Comparison of ENCODE assay signal across 28 cellular contexts in genomic region chr19:48365602-48366001, GRCh38. TPM values are rescaled to one million over a fixed set of nuclear protein-coding genes. Genes with fewer than 3 reads are reported as not detected.
DNase-seq lines count a peak whose midpoint lies in the region; ATAC-seq and TF ChIP-seq lines count a peak whose summit lies in the region.
"Had no signal": no experiment of that assay in that cellular context is flagged by ENCODE, and none has a peak within 500 bp of the region (broad histone marks: within the 10 kb centered on the region; RNA-seq: fewer than 3 reads in every experiment).

No MANE protein-coding gene starts in this region.

- peaks cover 4 to 30% of the 10 kb centered on the region in 2 experiments; a peak in 1 of 4 replicates for H3K4me1 ChIP-seq in SK-N-SH (ENCODE audit: control insufficient read depth in 1 of 2, insufficient read depth in 2 of 2, low read depth in 1 of 2, low read length in 1 of 2)

- H3K4me2 ChIP-seq in SK-N-SH = no peak overlapping the region

- H3K9me3 ChIP-seq in SK-N-SH = no peaks in the 10 kb centered on the region
- H3K9me3 ChIP-seq: HAP-1 had no signal

- no peak for TF ChIP-seq EP300 in SK-N-SH (IDR thresholded peaks at IDR 0.05; ENCODE audit: borderline replicate concordance in 1 of 2, low read depth in 1 of 2, low read length in 1 of 2)

- intact Hi-C loops in activated CD8-positive, alpha-beta T cell treated with anti-CD3 and anti-CD28 coated beads for 36 hours (cut with micrococcal nuclease) = loop anchor here (10.0 kb wide), 1 partner anchor 99 kb away; the partner anchor contains the start of gene CYTH2

- POLR2A ChIA-PET in activated CD8-positive, alpha-beta T cell treated with anti-CD3 and anti-CD28 coated beads, Interleukin-2, amount 10 ng/mL, durations not matched to agents 7 days and 5 days (lab: Charles Lee) = interaction anchor here (2.1 kb wide), 1 partner anchor 26 kb away, joined by 15 read pairs; the partner anchor contains the start of gene KDELR1
- POLR2A ChIA-PET in activated CD8-positive, alpha-beta T cell treated with anti-CD3 and anti-CD28 coated beads for 36 hours (lab: Charles Lee) = interaction anchor here (0.6 to 1.2 kb wide), 2 partner anchors 14 to 32 kb away, joined by 3 to 4 read pairs; no protein-coding TSS in a partner anchor
- POLR2A ChIA-PET in RWPE1 (lab: Yijun Ruan, JAX; ENCODE audit: low non-redundant PET) = no interaction called here
- POLR2A ChIA-PET in SK-N-SH (lab: Yijun Ruan, JAX) = interaction anchor here (1.0 kb wide), 1 partner anchor 35 kb away, joined by 4 read pairs; no protein-coding TSS in a partner anchor

- H3K36me3 Mint-ChIP-seq in activated CD8-positive, alpha-beta T cell treated with anti-CD3 and anti-CD28 coated beads, Interleukin-2, amount 10 ng/mL, durations not matched to agents 7 days and 5 days (ENCODE audit: low read depth) = peaks cover 3% of the 10 kb centered on the region
- H3K36me3 Mint-ChIP-seq in activated CD8-positive, alpha-beta T cell treated with anti-CD3 and anti-CD28 coated beads for 36 hours (ENCODE audit: low read depth) = no peaks in the 10 kb centered on the region
- H3K36me3 Mint-ChIP-seq in memory B cell = no peaks in the 10 kb centered on the region
- H3K36me3 Mint-ChIP-seq in stimulated activated memory B cell treated with anti-CD40 and anti-IgM and Interleukin-4, amounts not matched to agents 10 μg/mL and 1 μg/mL and 100 μg/mL, for 72 hours = no peaks in the 10 kb centered on the region

- no peaks in the 10 kb centered on the region for H3K36me3 ChIP-seq in SK-N-SH (replicated peaks in 1 of 2; ENCODE audit: control insufficient read depth in 1 of 2, insufficient read depth in 2 of 2, low read length in 1 of 2)
- H3K36me3 ChIP-seq: BE2C, HAP-1 had no signal

- no peaks in the 10 kb centered on the region for H3K9me3 Mint-ChIP-seq in activated CD8-positive, alpha-beta T cell treated with anti-CD3 and anti-CD28 coated beads, Interleukin-2, amount 10 ng/mL, durations not matched to agents 7 days and 5 days (ENCODE audit: insufficient read depth)
- no peaks in the 10 kb centered on the region for H3K9me3 Mint-ChIP-seq in activated CD8-positive, alpha-beta T cell treated with anti-CD3 and anti-CD28 coated beads for 36 hours
- H3K9me3 Mint-ChIP-seq in memory B cell = no peaks in the 10 kb centered on the region
- no peaks in the 10 kb centered on the region for H3K9me3 Mint-ChIP-seq in stimulated activated memory B cell treated with anti-CD40 and anti-IgM and Interleukin-4, amounts not matched to agents 10 μg/mL and 1 μg/mL and 100 μg/mL, for 72 hours

- peaks cover 6% of the 10 kb centered on the region for H3F3A ChIP-seq in SK-N-SH (replicated peaks; ENCODE audit: insufficient read depth)

- no peak overlapping the region for H3K4me3 Mint-ChIP-seq in activated CD8-positive, alpha-beta T cell treated with anti-CD3 and anti-CD28 coated beads, Interleukin-2, amount 10 ng/mL, durations not matched to agents 7 days and 5 days
- no peak overlapping the region for H3K4me3 Mint-ChIP-seq in activated CD8-positive, alpha-beta T cell treated with anti-CD3 and anti-CD28 coated beads for 36 hours
- peak overlapping the region; percentile 68 for H3K4me3 Mint-ChIP-seq in memory B cell
- H3K4me3 Mint-ChIP-seq in stimulated activated memory B cell treated with anti-CD40 and anti-IgM and Interleukin-4, amounts not matched to agents 10 μg/mL and 1 μg/mL and 100 μg/mL, for 72 hours = peak overlapping the region; percentile 73

- H4K20me1 ChIP-seq in SK-N-SH (ENCODE audit: insufficient read depth) = no peaks in the 10 kb centered on the region

- H3K27ac Mint-ChIP-seq in activated CD8-positive, alpha-beta T cell treated with anti-CD3 and anti-CD28 coated beads, Interleukin-2, amount 10 ng/mL, durations not matched to agents 7 days and 5 days = peak overlapping the region; percentile 97
- H3K27ac Mint-ChIP-seq in activated CD8-positive, alpha-beta T cell treated with anti-CD3 and anti-CD28 coated beads for 36 hours = no peak overlapping the region
- H3K27ac Mint-ChIP-seq in memory B cell = peak overlapping the region; percentile 69
- peak overlapping the region; percentile 85 for H3K27ac Mint-ChIP-seq in stimulated activated memory B cell treated with anti-CD40 and anti-IgM and Interleukin-4, amounts not matched to agents 10 μg/mL and 1 μg/mL and 100 μg/mL, for 72 hours

- no peaks in the 10 kb centered on the region for H3K27me3 ChIP-seq in SK-N-SH (ENCODE audit: insufficient read depth)
- H3K27me3 ChIP-seq: BE2C had no signal

- no peak overlapping the region for H3K9ac ChIP-seq in SK-N-SH
- H3K9ac ChIP-seq: GM23248 had no signal

- 89% methylated on average over 11 of the region's 11 CpGs for WGBS in SK-N-SH (ENCODE audit: low lambda C conversion rate)

- H3K4me1 Mint-ChIP-seq in activated CD8-positive, alpha-beta T cell treated with anti-CD3 and anti-CD28 coated beads, Interleukin-2, amount 10 ng/mL, durations not matched to agents 7 days and 5 days (ENCODE audit: low read depth) = peaks cover 21% of the 10 kb centered on the region
- peaks cover 10% of the 10 kb centered on the region for H3K4me1 Mint-ChIP-seq in activated CD8-positive, alpha-beta T cell treated with anti-CD3 and anti-CD28 coated beads for 36 hours (ENCODE audit: low read depth)
- peaks cover 11% of the 10 kb centered on the region for H3K4me1 Mint-ChIP-seq in memory B cell
- peaks cover 21% of the 10 kb centered on the region for H3K4me1 Mint-ChIP-seq in stimulated activated memory B cell treated with anti-CD40 and anti-IgM and Interleukin-4, amounts not matched to agents 10 μg/mL and 1 μg/mL and 100 μg/mL, for 72 hours

- TF ChIP-seq RAD21 in SK-N-SH (IDR thresholded peaks at IDR 0.05; ENCODE audit: low read length) = no peak

- CTCF ChIA-PET in activated CD8-positive, alpha-beta T cell treated with anti-CD3 and anti-CD28 coated beads, Interleukin-2, amount 10 ng/mL, durations not matched to agents 7 days and 5 days (lab: Charles Lee) = interaction anchor here (3.5 kb wide), 1 partner anchor 32 kb away, joined by 25 read pairs; no protein-coding TSS in a partner anchor
- CTCF ChIA-PET in activated CD8-positive, alpha-beta T cell treated with anti-CD3 and anti-CD28 coated beads for 36 hours (lab: Charles Lee) = no interaction called here
- CTCF ChIA-PET in RWPE1 (lab: Yijun Ruan, JAX) (interaction anchor here (0.6 to 2.7 kb wide), 2 partner anchors 25 to 40 kb away, joined by 3 to 13 read pairs; partner anchors contain the start of genes EMP3 and KDELR1), SK-N-SH (lab: Yijun Ruan, JAX) (interaction anchor here (3.4 kb wide), 1 partner anchor 25 kb away, joined by 14 read pairs; the partner anchor contains the start of gene KDELR1)

- no peak overlapping the region for H3K4me3 ChIP-seq in SK-N-SH (ENCODE audit: low read depth in 2 of 2, low read length in 1 of 2)
- H3K4me3 ChIP-seq: GM23248, HAP-1 had no signal

- H3K27me3 Mint-ChIP-seq in activated CD8-positive, alpha-beta T cell treated with anti-CD3 and anti-CD28 coated beads, Interleukin-2, amount 10 ng/mL, durations not matched to agents 7 days and 5 days (ENCODE audit: low read depth) = no peaks in the 10 kb centered on the region
- H3K27me3 Mint-ChIP-seq in activated CD8-positive, alpha-beta T cell treated with anti-CD3 and anti-CD28 coated beads for 36 hours = no peaks in the 10 kb centered on the region
- H3K27me3 Mint-ChIP-seq in memory B cell = no peaks in the 10 kb centered on the region
- no peaks in the 10 kb centered on the region for H3K27me3 Mint-ChIP-seq in stimulated activated memory B cell treated with anti-CD40 and anti-IgM and Interleukin-4, amounts not matched to agents 10 μg/mL and 1 μg/mL and 100 μg/mL, for 72 hours

- H3K27ac ChIP-seq in RWPE1 (peak overlapping the region; percentile 64), SK-N-SH (ENCODE audit: low read depth in 2 of 2, low read length in 1 of 2) (no peak overlapping the region)
- H3K27ac ChIP-seq: GM23248, HL-60 had no signal

- H2AFZ ChIP-seq in SK-N-SH (ENCODE audit: low read depth) = no peak overlapping the region
- H2AFZ ChIP-seq: GM23248 had no signal

- no peaks in the 10 kb centered on the region for H3K79me2 ChIP-seq in SK-N-SH (ENCODE audit: insufficient read depth)

- no peak for DNase-seq in activated CD8-positive, alpha-beta T cell treated with anti-CD3 and anti-CD28 coated beads, Interleukin-2, amount 10 ng/mL, durations not matched to agents 7 days and 5 days
- no peak for DNase-seq in activated CD8-positive, alpha-beta T cell treated with anti-CD3 and anti-CD28 coated beads for 36 hours
- no peak for DNase-seq in RWPE1 (ENCODE audit: low spot score)
- DNase-seq in memory B cell (ENCODE audit: low spot score in 2 of 2) = no peak
- DNase-seq in NOMO-1 (lab: John Stamatoyannopoulos, UW; ENCODE audit: unreplicated experiment in 2 of 2) = no peak
- no peak for DNase-seq in SK-N-SH
- no peak for DNase-seq in putamen (ENCODE audit: low spot score)
- DNase-seq: 8988T, ACHN, BE2C, DMS153, GM23248, Karpas-422, NCI-H1092 treated with DMSO at 0.1 percent for 48 hours, NCI-H1436, NCI-H187, NCI-H2081 treated with DMSO at 0.1 percent for 48 hours, NCI-H2171, NCI-H226, NCI-H510A, NCI-H69, PC-3, Right ventricle myocardium superior had no signal

- H3K9me2 ChIP-seq in SK-N-SH = no peaks in the 10 kb centered on the region

- no peak for TF ChIP-seq CTCF in activated CD8-positive, alpha-beta T cell treated with anti-CD3 and anti-CD28 coated beads for 36 hours (IDR thresholded peaks at IDR 0.05)
- TF ChIP-seq CTCF in RWPE1 (conservative IDR thresholded peaks at IDR 0.05; ENCODE audit: low read depth) = no peak
- no peak for TF ChIP-seq CTCF in SK-N-SH (IDR thresholded peaks at IDR 0.05)

- ATAC-seq in activated CD8-positive, alpha-beta T cell treated with anti-CD3 and anti-CD28 coated beads, Interleukin-2, amount 10 ng/mL, durations not matched to agents 7 days and 5 days = no peak
- no peak for ATAC-seq in activated CD8-positive, alpha-beta T cell treated with anti-CD3 and anti-CD28 coated beads for 36 hours
- no peak for ATAC-seq in memory B cell (ENCODE audit: low read depth)
- no peak for ATAC-seq in stimulated activated memory B cell treated with anti-CD40 and anti-IgM and Interleukin-4, amounts not matched to agents 10 μg/mL and 1 μg/mL and 100 μg/mL, for 72 hours
- ATAC-seq: PC-3 had no signal

RNA-seq across cellular contexts. Expression of gene SYNGR4, which starts 1.4 kb away (rescaled TPM):
- not detected for total RNA-seq in activated CD8-positive, alpha-beta T cell treated with anti-CD3 and anti-CD28 coated beads, Interleukin-2, amount 10 ng/mL, durations not matched to agents 7 days and 5 days
- under 1 TPM in 1 of 2 experiments, not detected in 1; 0.38 TPM for total RNA-seq in activated CD8-positive, alpha-beta T cell treated with anti-CD3 and anti-CD28 coated beads for 36 hours
- 0.08 TPM in 1 of 2 replicates, not detected in the other for polyA plus RNA-seq in SK-N-SH (2012; rRNA removed)
- 0.03 TPM in 1 of 2 replicates, not detected in the other for polyA plus RNA-seq in SK-N-SH (2012; cell fraction: cytosol; rRNA removed)
- polyA plus RNA-seq in SK-N-SH (2012; cell fraction: nucleus; rRNA removed) = not detected in 2 replicates
- total RNA-seq: GM23248, PC-3, Right ventricle myocardium superior, RPMI7951, SK-MEL-5 had no signal
- polyA plus RNA-seq: GM23248 had no signal

RNA-seq across cellular contexts. Expression of gene TMEM143, which starts 1.9 kb away (rescaled TPM):
- 10 to 100 TPM; 17.1 to 19.4 TPM for total RNA-seq in activated CD8-positive, alpha-beta T cell treated with anti-CD3 and anti-CD28 coated beads, Interleukin-2, amount 10 ng/mL, durations not matched to agents 7 days and 5 days
- total RNA-seq in activated CD8-positive, alpha-beta T cell treated with anti-CD3 and anti-CD28 coated beads for 36 hours = 10 to 100 TPM; 19.4 to 21.7 TPM
- polyA plus RNA-seq in SK-N-SH (2012; rRNA removed) = 20.2 and 21.9 TPM in 2 replicates
- polyA plus RNA-seq in SK-N-SH (2012; cell fraction: cytosol; rRNA removed) = 7.0 and 10.2 TPM in 2 replicates
- 77.5 and 81.7 TPM in 2 replicates for polyA plus RNA-seq in SK-N-SH (2012; cell fraction: nucleus; rRNA removed)

RNA-seq across cellular contexts. Expression of gene KDELR1, which starts 25.7 kb away (rescaled TPM):
- 10 to 100 TPM; 70.3 to 71.3 TPM for total RNA-seq in activated CD8-positive, alpha-beta T cell treated with anti-CD3 and anti-CD28 coated beads, Interleukin-2, amount 10 ng/mL, durations not matched to agents 7 days and 5 days
- 10 to 100 TPM; 66.3 to 66.7 TPM for total RNA-seq in activated CD8-positive, alpha-beta T cell treated with anti-CD3 and anti-CD28 coated beads for 36 hours
- polyA plus RNA-seq in SK-N-SH (2012; rRNA removed) = 119 and 138 TPM in 2 replicates
- 112 and 158 TPM in 2 replicates for polyA plus RNA-seq in SK-N-SH (2012; cell fraction: cytosol; rRNA removed)
- 110 and 150 TPM in 2 replicates for polyA plus RNA-seq in SK-N-SH (2012; cell fraction: nucleus; rRNA removed)

RNA-seq across cellular contexts. Expression of gene GRIN2D, which starts 27.9 kb away (rescaled TPM):
- under 1 TPM; 0.05 to 0.08 TPM for total RNA-seq in activated CD8-positive, alpha-beta T cell treated with anti-CD3 and anti-CD28 coated beads, Interleukin-2, amount 10 ng/mL, durations not matched to agents 7 days and 5 days
- total RNA-seq in activated CD8-positive, alpha-beta T cell treated with anti-CD3 and anti-CD28 coated beads for 36 hours = under 1 TPM; 0.13 to 0.18 TPM
- polyA plus RNA-seq in SK-N-SH (2012; rRNA removed) = 0.54 and 0.92 TPM in 2 replicates
- 0.28 and 0.56 TPM in 2 replicates for polyA plus RNA-seq in SK-N-SH (2012; cell fraction: cytosol; rRNA removed)
- polyA plus RNA-seq in SK-N-SH (2012; cell fraction: nucleus; rRNA removed) = 1.3 and 1.4 TPM in 2 replicates
- total RNA-seq: SK-MEL-5 had no signal

RNA-seq across cellular contexts. Expression of gene EMP3, which starts 40.2 kb away (rescaled TPM):
- 100 to 1,000 TPM; 300 to 320 TPM for total RNA-seq in activated CD8-positive, alpha-beta T cell treated with anti-CD3 and anti-CD28 coated beads, Interleukin-2, amount 10 ng/mL, durations not matched to agents 7 days and 5 days
- 100 to 1,000 TPM; 189 to 191 TPM for total RNA-seq in activated CD8-positive, alpha-beta T cell treated with anti-CD3 and anti-CD28 coated beads for 36 hours
- polyA plus RNA-seq in SK-N-SH (2012; rRNA removed) = 263 and 277 TPM in 2 replicates
- polyA plus RNA-seq in SK-N-SH (2012; cell fraction: cytosol; rRNA removed) = 125 and 190 TPM in 2 replicates
- 110 and 159 TPM in 2 replicates for polyA plus RNA-seq in SK-N-SH (2012; cell fraction: nucleus; rRNA removed)

Comparison
In these comparisons a context has a peak if more than half of its experiments do, and no peak if none do; other contexts are left out.
1. H3K4me3 Mint-ChIP-seq: peak in memory B cell (single experiment) and stimulated activated memory B cell treated with anti-CD40 and anti-IgM and Interleukin-4, amounts not matched to agents 10 μg/mL and 1 μg/mL and 100 μg/mL, for 72 hours (single experiment); none in activated CD8-positive, alpha-beta T cell treated with anti-CD3 and anti-CD28 coated beads, Interleukin-2, amount 10 ng/mL, durations not matched to agents 7 days and 5 days (single experiment) and activated CD8-positive, alpha-beta T cell treated with anti-CD3 and anti-CD28 coated beads for 36 hours (single experiment).